1 cellular context compared by ENCODE assay signal in the genomic region with DNA sequence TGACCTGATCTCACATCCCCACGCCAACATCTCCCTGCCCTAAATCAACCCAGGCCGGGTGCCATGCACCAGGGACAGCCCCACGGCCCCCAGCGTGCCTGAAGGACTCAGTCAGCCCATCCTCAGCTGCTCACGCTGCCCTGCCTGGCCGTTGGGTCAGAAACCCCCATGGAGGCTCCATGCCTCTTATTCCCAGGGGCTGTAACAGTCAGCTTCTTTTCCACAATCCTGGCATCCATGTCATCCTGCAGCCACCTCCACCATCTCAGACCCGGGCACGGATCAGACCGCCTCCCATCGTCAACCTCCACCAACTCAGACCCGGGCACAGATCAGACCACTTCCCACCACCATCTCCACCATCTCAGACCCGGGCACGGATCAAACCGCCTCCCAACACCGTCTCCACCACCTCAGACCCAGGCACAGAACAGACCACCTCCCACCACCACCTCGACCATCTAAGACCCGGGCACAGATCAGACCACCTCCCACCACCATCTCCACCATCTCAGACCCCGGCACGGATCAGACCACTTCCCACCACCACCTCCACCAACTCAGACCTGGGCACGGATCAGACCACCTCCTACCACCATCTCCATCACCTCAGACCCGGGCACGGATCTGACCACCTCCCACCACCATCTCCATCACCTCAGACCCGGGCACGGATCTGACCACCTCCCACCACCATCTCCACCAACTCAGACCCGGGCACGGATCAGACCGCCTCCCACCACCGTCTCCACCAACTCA.
TF ChIP-seq lines count a peak whose summit lies in the region.

No MANE protein-coding gene starts in this region.

TF ChIP-seq in HepG2, 621 proteins besides CTCF, POLR2A, EP300 and RAD21:
- TF ChIP-seq ZNF891 (CRISPR knock-in tag; IDR thresholded peaks at IDR 0.05) = no peak
- no peak for TF ChIP-seq YY1 (IDR thresholded peaks at IDR 0.05; ENCODE audit: insufficient read depth, insufficient replicate concordance, low read depth, low read length)
- TF ChIP-seq, protein P1, sequence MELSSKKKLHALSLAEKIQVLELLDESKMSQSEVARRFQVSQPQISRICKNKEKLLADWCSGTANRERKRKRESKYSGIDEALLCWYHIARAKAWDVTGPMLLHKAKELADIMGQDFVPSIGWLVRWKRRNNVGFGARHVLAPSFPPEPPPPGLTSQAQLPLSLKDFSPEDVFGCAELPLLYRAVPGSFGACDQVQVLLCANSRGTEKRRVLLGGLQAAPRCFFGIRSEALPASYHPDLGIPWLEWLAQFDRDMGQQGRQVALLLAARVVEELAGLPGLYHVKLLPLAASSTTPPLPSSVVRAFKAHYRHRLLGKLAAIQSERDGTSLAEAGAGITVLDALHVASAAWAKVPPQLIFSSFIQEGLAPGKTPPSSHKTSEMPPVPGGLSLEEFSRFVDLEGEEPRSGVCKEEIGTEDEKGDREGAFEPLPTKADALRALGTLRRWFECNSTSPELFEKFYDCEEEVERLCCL (CRISPR knock-in tag; IDR thresholded peaks at IDR 0.05; ENCODE audit: borderline replicate concordance) = no peak
- TF ChIP-seq ZNF205 (CRISPR knock-in tag; IDR thresholded peaks at IDR 0.05) = no peak
- TF ChIP-seq, protein P2, sequence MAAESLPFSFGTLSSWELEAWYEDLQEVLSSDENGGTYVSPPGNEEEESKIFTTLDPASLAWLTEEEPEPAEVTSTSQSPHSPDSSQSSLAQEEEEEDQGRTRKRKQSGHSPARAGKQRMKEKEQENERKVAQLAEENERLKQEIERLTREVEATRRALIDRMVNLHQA (CRISPR knock-in tag; IDR thresholded peaks at IDR 0.05) = no peak
- TF ChIP-seq, protein P3, sequence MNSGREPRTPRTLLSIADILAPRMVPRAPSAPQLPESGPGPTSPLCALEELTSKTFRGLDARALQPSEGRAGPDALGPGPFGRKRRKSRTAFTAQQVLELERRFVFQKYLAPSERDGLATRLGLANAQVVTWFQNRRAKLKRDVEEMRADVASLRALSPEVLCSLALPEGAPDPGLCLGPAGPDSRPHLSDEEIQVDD (CRISPR knock-in tag; IDR thresholded peaks at IDR 0.05; ENCODE audit: borderline replicate concordance) = no peak
- TF ChIP-seq SETDB1 (CRISPR knock-in tag; IDR thresholded peaks at IDR 0.05; ENCODE audit: borderline replicate concordance) = no peak
- no peak for TF ChIP-seq SP4 (CRISPR knock-in tag; IDR thresholded peaks at IDR 0.05)
- TF ChIP-seq, protein P4, sequence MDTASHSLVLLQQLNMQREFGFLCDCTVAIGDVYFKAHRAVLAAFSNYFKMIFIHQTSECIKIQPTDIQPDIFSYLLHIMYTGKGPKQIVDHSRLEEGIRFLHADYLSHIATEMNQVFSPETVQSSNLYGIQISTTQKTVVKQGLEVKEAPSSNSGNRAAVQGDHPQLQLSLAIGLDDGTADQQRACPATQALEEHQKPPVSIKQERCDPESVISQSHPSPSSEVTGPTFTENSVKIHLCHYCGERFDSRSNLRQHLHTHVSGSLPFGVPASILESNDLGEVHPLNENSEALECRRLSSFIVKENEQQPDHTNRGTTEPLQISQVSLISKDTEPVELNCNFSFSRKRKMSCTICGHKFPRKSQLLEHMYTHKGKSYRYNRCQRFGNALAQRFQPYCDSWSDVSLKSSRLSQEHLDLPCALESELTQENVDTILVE (CRISPR knock-in tag; IDR thresholded peaks at IDR 0.05) = no peak
- no peak for TF ChIP-seq ZNF292 (CRISPR knock-in tag; IDR thresholded peaks at IDR 0.05; ENCODE audit: borderline replicate concordance, low read depth)
- TF ChIP-seq, protein P5, sequence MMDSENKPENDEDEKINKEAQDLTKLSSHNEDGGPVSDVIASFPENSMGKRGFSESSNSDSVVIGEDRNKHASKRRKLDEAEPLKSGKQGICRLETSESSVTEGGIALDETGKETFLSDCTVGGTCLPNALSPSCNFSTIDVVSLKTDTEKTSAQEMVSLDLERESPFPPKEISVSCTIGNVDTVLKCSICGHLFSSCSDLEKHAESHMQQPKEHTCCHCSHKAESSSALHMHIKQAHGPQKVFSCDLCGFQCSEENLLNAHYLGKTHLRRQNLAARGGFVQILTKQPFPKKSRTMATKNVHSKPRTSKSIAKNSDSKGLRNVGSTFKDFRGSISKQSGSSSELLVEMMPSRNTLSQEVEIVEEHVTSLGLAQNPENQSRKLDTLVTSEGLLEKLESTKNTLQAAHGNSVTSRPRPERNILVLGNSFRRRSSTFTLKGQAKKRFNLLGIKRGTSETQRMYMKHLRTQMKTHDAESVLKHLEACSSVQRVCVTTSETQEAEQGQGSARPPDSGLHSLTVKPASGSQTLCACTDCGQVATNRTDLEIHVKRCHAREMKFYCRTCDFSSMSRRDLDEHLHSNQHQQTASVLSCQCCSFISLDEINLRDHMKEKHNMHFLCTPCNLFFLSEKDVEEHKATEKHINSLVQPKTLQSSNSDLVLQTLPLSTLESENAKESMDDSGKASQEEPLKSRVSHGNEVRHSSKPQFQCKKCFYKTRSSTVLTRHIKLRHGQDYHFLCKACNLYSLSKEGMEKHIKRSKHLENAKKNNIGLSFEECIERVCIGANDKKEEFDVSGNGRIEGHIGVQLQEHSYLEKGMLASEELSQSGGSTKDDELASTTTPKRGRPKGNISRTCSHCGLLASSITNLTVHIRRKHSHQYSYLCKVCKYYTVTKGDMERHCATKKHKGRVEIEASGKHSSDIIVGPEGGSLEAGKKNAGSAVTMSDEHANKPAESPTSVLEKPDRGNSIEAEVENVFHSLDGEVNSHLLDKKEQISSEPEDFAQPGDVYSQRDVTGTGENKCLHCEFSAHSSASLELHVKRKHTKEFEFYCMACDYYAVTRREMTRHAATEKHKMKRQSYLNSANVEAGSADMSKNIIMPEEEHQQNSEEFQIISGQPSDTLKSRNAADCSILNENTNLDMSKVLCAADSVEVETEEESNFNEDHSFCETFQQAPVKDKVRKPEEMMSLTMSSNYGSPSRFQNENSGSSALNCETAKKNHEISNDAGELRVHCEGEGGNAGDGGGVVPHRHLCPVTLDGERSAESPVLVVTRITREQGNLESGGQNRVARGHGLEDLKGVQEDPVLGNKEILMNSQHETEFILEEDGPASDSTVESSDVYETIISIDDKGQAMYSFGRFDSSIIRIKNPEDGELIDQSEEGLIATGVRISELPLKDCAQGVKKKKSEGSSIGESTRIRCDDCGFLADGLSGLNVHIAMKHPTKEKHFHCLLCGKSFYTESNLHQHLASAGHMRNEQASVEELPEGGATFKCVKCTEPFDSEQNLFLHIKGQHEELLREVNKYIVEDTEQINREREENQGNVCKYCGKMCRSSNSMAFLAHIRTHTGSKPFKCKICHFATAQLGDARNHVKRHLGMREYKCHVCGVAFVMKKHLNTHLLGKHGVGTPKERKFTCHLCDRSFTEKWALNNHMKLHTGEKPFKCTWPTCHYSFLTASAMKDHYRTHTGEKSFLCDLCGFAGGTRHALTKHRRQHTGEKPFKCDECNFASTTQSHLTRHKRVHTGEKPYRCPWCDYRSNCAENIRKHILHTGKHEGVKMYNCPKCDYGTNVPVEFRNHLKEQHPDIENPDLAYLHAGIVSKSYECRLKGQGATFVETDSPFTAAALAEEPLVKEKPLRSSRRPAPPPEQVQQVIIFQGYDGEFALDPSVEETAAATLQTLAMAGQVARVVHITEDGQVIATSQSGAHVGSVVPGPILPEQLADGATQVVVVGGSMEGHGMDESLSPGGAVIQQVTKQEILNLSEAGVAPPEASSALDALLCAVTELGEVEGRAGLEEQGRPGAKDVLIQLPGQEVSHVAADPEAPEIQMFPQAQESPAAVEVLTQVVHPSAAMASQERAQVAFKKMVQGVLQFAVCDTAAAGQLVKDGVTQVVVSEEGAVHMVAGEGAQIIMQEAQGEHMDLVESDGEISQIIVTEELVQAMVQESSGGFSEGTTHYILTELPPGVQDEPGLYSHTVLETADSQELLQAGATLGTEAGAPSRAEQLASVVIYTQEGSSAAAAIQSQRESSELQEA (CRISPR knock-in tag; IDR thresholded peaks at IDR 0.05; ENCODE audit: not compliant biosample characterization) = no peak
- no peak for TF ChIP-seq ZNF3 (CRISPR knock-in tag; IDR thresholded peaks at IDR 0.05)
- TF ChIP-seq NBN (conservative IDR thresholded peaks at IDR 0.05) = no peak
- TF ChIP-seq, protein P6, sequence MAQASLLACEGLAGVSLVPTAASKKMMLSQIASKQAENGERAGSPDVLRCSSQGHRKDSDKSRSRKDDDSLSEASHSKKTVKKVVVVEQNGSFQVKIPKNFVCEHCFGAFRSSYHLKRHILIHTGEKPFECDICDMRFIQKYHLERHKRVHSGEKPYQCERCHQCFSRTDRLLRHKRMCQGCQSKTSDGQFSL (CRISPR knock-in tag; IDR thresholded peaks at IDR 0.05) = no peak
- no peak for TF ChIP-seq RFXANK (CRISPR knock-in tag; IDR thresholded peaks at IDR 0.05)
- TF ChIP-seq HCFC1 (IDR thresholded peaks at IDR 0.05; ENCODE audit: low read depth, low read length) = no peak
- TF ChIP-seq WIZ (CRISPR knock-in tag; IDR thresholded peaks at IDR 0.05) = no peak
- no peak for TF ChIP-seq ZNF7 (CRISPR knock-in tag; IDR thresholded peaks at IDR 0.05)
- TF ChIP-seq KAT8 (CRISPR knock-in tag; IDR thresholded peaks at IDR 0.05) = no peak
- no peak for TF ChIP-seq SP5 (CRISPR knock-in tag; IDR thresholded peaks at IDR 0.05; ENCODE audit: borderline replicate concordance, low read depth)
